Comparison of ENCODE assay signal across 8 cellular contexts in genomic region chr2:207143474-207144190, GRCh38. TPM values are rescaled to one million over a fixed set of nuclear protein-coding genes. Genes with fewer than 3 reads are reported as not detected.
DNase-seq lines count a peak whose midpoint lies in the region; ATAC-seq lines count a peak whose summit lies in the region.

No MANE protein-coding gene starts in this region.

- H3K4me3 ChIP-seq in adipocyte (ENCODE audit: low read length) (peak overlapping the region; percentile 65), right cardiac atrium (ENCODE audit: low read length) (peak overlapping the region; percentile 27)

- 17% methylated on average over 11 of the region's 11 CpGs for WGBS in right cardiac atrium

- H3K36me3 ChIP-seq in adipocyte (ENCODE audit: control insufficient read depth, insufficient read depth, low read length, severe bottlenecking): peaks cover 16% of the 10 kb centered on the region

- H3K27me3 ChIP-seq in adipocyte (replicated peaks; ENCODE audit: control insufficient read depth, insufficient read depth, low read length): no peaks in the 10 kb centered on the region
- no peaks in the 10 kb centered on the region for H3K27me3 ChIP-seq in right cardiac atrium (ENCODE audit: control insufficient read depth, insufficient read depth)

- peak; percentile 87 for DNase-seq in RPMI7951 (ENCODE audit: low read depth)
- peak; percentile 52 for DNase-seq in adipocyte (ENCODE audit: low read depth)
- DNase-seq in right cardiac atrium: peak; percentile 82 to 93 (median 86)
- peak; percentile 85 for DNase-seq in retina
- DNase-seq in DMS153 treated with DMSO at 0.1 percent for 48 hours (lab: John Stamatoyannopoulos, UW; ENCODE audit: unreplicated experiment): no peak

- H3K27ac ChIP-seq in right cardiac atrium (ENCODE audit: low read length): peak overlapping the region; percentile 99

- peak overlapping the region; percentile 75 for H3K9ac ChIP-seq in adipocyte (ENCODE audit: low read length)

- intact Hi-C loops in right cardiac atrium (cut with DNase I): no loop called here

- H3K4me1 ChIP-seq in adipocyte (ENCODE audit: control insufficient read depth, insufficient read depth, low read length): peaks cover 55% of the 10 kb centered on the region
- peaks cover 44% of the 10 kb centered on the region for H3K4me1 ChIP-seq in right cardiac atrium (ENCODE audit: control insufficient read depth, insufficient read depth, low read length)

- H3K9me3 ChIP-seq in adipocyte (ENCODE audit: control insufficient read depth, low read length) (no peaks in the 10 kb centered on the region), right cardiac atrium (ENCODE audit: control insufficient read depth, low read length) (no peaks in the 10 kb centered on the region)

- peak; percentile 55 for ATAC-seq in GM18498 (IDR thresholded peaks at IDR 0.05; ENCODE audit: unreplicated experiment)
- peak; percentile 53 for ATAC-seq in HG03064 (IDR thresholded peaks at IDR 0.05; ENCODE audit: low read depth, unreplicated experiment)
- peak; percentile 92 to 94 for ATAC-seq in right cardiac atrium
- no peak for ATAC-seq in HG03097 (IDR thresholded peaks at IDR 0.05; ENCODE audit: low FRiP score, unreplicated experiment)

RNA-seq across cellular contexts. Expression of gene KLF7, which starts 22.1 kb away (rescaled TPM):
- 5.4 and 7.3 TPM in 2 replicates for total RNA-seq in RPMI7951 (2014; rRNA removed; shearing (Covaris generic))
- 10 to 100 TPM; 18.2 to 35.6 (median 27.0) TPM for total RNA-seq in right cardiac atrium
- 6.0 TPM for polyA plus RNA-seq in right cardiac atrium
